Comparison of ENCODE assay signal across 18 cellular contexts in genomic region chr10:19918800-19919199, GRCh38.
DNase-seq lines count a peak whose midpoint lies in the region; ATAC-seq and TF ChIP-seq lines count a peak whose summit lies in the region.
"Had no signal": no experiment of that assay in that cellular context is flagged by ENCODE, and none has a peak within 500 bp of the region (broad histone marks: within the 10 kb centered on the region; RNA-seq: fewer than 3 reads in every experiment).

No MANE protein-coding gene starts in this region.

- H3K4me3 ChIP-seq in AG10803 (ENCODE audit: low read length): no peak overlapping the region

- H3K27ac Mint-ChIP-seq in chondrocyte (ENCODE audit: unreplicated experiment): peak overlapping the region; percentile 13
- H3K27ac Mint-ChIP-seq: T-cell had no signal

- peaks cover 13% of the 10 kb centered on the region for H3K9me3 Mint-ChIP-seq in chondrocyte (ENCODE audit: low read depth)
- H3K9me3 Mint-ChIP-seq: nephron progenitor cell had no signal

- no peaks in the 10 kb centered on the region for H3K27me3 Mint-ChIP-seq in chondrocyte (ENCODE audit: low read depth)
- H3K27me3 Mint-ChIP-seq: T-cell had no signal

- H3K4me1 Mint-ChIP-seq in chondrocyte (ENCODE audit: low read depth): peaks cover 71% of the 10 kb centered on the region
- H3K4me1 Mint-ChIP-seq: T-cell had no signal

- no peak overlapping the region for H3K4me3 Mint-ChIP-seq in chondrocyte (ENCODE audit: unreplicated experiment)
- H3K4me3 Mint-ChIP-seq: H9, nephron progenitor cell, T-cell had no signal

- DNase-seq in AG10803 (ENCODE audit: low read depth): peak; percentile 26
- peak; percentile 57 for DNase-seq in NCI-H748 (lab: John Stamatoyannopoulos, UW; ENCODE audit: unreplicated experiment)
- DNase-seq in chondrocyte (ENCODE audit: low spot score): no peak
- peak; percentile 44 for DNase-seq in kidney tubule cell (ENCODE audit: low spot score)
- no peak for DNase-seq in NCI-H510A (lab: John Stamatoyannopoulos, UW)
- no peak for DNase-seq in activated gamma-delta T cell (lab: John Stamatoyannopoulos, UW)
- DNase-seq in T-helper 9 cell: no peak
- DNase-seq: C1 segment of cervical spinal cord; DMS79 treated with DMSO at 0.1 percent for 48 hours; H9; NCI-H1436; NCI-H345; nephron progenitor cell; stimulated activated naive CD4-positive, alpha-beta T cell; T-cell had no signal

- ATAC-seq in HG03342 (IDR thresholded peaks at IDR 0.05; ENCODE audit: unreplicated experiment): no peak
- ATAC-seq: activated CD4-positive, CD25-positive, alpha-beta regulatory T cell treated with anti-CD3 and anti-CD28 coated beads, Interleukin-2, amount 50 U/mL, for 24 hours; Right ventricle myocardium inferior; T-cell had no signal

- TF ChIP-seq CTCF in AG10803 (conservative IDR thresholded peaks at IDR 0.05; ENCODE audit: low read length): no peak
- no peak for TF ChIP-seq CTCF in chondrocyte (IDR thresholded peaks at IDR 0.05)

- H3K36me3 Mint-ChIP-seq in chondrocyte (ENCODE audit: low read depth): peaks cover 6% of the 10 kb centered on the region
- H3K36me3 Mint-ChIP-seq: T-cell had no signal

Comparison
In these comparisons a context has a peak if more than half of its experiments do, and no peak if none do; other contexts are left out.
1. DNase-seq: peak in AG10803 (single experiment), NCI-H748 (single experiment) and kidney tubule cell (single experiment); none in chondrocyte (single experiment), NCI-H510A (single experiment), activated gamma-delta T cell (single experiment) and T-helper 9 cell (single experiment).